ENCODE assay signal across 8 cellular contexts in genomic region chr9:22588918-22589317, GRCh38.
"Had no signal": no experiment of that assay in that cellular context is flagged by ENCODE, and none has a peak within 500 bp of the region (broad histone marks: within the 10 kb centered on the region; RNA-seq: fewer than 3 reads in every experiment).

No MANE protein-coding gene starts in this region.

- ATAC-seq: GM12878 had no signal

- H3K4me3 ChIP-seq: GM12878 had no signal

- DNase-seq: GDM1, GF-D8 had no signal

- FAIRE-seq: G401.6, GM12878, GM12891, GM12892, GM18507, GM19239 had no signal
